ENCODE assay signal across 25 cellular contexts in the genomic region with DNA sequence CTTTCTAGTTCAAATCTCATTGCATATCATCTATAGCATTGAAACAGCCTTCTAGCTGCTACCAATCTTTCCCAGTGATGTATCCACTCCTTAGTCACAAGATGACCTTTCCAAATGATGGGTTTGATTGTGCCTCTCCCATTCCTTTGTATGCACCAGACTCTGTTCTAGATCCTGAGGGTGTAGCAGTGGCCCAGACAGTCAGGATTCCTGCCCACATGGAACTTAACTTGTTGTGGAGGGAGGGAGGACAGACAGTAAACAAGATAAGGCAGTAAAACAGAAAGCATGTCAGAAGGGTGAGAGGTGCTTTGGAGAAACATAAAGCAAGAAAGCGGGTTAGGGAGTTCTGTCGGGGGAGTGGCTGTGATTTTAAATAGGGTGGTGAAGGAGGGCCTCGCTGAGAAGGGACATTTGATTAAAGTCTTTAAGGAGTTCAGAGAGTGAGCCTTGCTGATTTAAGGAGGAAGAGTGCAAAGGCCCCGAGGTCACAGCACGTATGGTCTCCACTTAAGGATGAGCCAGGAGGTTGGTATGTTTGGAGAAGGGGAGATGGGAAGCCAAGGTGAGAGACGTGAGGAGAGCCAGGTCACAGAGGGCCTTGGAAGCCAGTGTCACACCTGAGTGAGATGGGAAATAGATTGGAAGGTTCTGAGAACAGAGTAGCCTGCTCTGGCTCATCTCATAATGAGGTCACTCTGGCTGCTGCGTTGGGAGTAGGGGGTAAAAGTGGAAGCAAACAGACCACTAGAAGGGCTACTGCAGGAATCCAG.
"Had no signal": no experiment of that assay in that cellular context is flagged by ENCODE, and none has a peak within 500 bp of the region (broad histone marks: within the 10 kb centered on the region; RNA-seq: fewer than 3 reads in every experiment).

No MANE protein-coding gene starts in this region.

- H3K4me2 ChIP-seq: KMS-11 had no signal

- H3K27ac ChIP-seq: KMS-11 had no signal

- ATAC-seq: activated T-helper 17 cell treated with anti-CD3 and anti-CD28 coated beads, Interleukin-2, amount 50 U/mL, for 72 hours; T-cell had no signal

- DNase-seq: activated B cell treated with CpG ODN at 0.5 μM for 24 hours; activated CD4-positive, alpha-beta memory T cell treated with anti-CD3 and anti-CD28 coated beads for 36 hours; activated CD4-positive, alpha-beta T cell treated with anti-CD3 and anti-CD28 coated beads, Interleukin-2, amount 10 ng/mL, durations not matched to agents 7 days and 5 days; activated CD8-positive, alpha-beta memory T cell treated with anti-CD3 and anti-CD28 coated beads for 24 hours; activated gamma-delta T cell; activated naive CD4-positive, alpha-beta T cell treated with anti-CD3 and anti-CD28 coated beads for 36 hours; activated T-cell treated with anti-CD3 and anti-CD28 coated beads for 4 hours; activated T-cell treated with anti-CD3 and anti-CD28 coated beads, Interleukin-2, amount 50 U/mL, for 48 hours; amygdala; cerebellar nuclear complex; NCI-H1092; NCI-H1417; NCI-H1930; NCI-H2171; NCI-H226; NCI-H510A; NCI-H526 treated with DMSO at 0.1 percent for 48 hours; NK-92 treated with Interleukin-12 subunit alpha and Interleukin-12 subunit beta, amount 100 ng/mL, for 24 hours; OCI-M1; SIG-M5; T-cell; T-helper 2 cell; T1000 had no signal
